ENCODE assay signal across 9 cellular contexts in the genomic region with DNA sequence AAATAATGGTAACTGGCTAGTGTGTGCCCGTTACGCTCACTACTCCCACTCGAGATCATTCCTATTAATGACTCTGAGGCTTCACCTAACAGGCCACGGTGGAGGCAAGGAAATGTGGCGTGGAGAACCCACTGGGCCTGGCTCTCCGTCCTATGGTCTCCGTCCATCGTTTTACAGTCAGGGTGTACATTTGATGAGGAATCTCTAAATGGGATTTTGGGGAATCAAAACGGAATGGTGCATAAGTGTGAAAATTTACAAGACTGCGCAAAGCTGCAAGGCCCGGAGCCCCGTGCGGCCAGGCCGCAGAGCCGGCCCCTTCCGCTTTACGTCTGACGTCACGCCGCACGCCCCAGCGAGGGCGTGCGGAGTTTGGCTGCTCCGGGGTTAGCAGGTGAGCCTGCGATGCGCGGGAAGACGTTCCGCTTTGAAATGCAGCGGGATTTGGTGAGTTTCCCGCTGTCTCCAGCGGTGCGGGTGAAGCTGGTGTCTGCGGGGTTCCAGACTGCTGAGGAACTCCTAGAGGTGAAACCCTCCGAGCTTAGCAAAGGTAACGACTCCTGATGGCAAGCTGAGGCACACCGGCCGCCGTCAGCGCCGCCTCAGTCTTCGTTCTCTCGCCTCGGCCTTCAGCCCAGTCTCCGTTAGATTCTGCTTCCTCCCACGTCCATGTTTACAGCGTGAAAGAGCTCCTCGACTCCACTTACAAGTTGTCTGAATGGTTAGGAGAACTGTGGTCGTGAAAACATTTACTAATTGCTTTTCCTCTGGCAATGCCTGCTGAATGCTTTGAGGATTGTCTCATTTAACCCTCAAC. TPM values are rescaled to one million over a fixed set of nuclear protein-coding genes. Genes with fewer than 3 reads are reported as not detected.
DNase-seq lines count a peak whose midpoint lies in the region; ATAC-seq, FAIRE-seq and TF ChIP-seq lines count a peak whose summit lies in the region.
"Had no signal": no experiment of that assay in that cellular context is flagged by ENCODE, and none has a peak within 500 bp of the region (broad histone marks: within the 10 kb centered on the region; RNA-seq: fewer than 3 reads in every experiment).

A gene (plus strand): TSS at position 364 of the 817 bp plus-strand sequence. CDS start 42 bp downstream, at position 406.

- TF ChIP-seq EP300 in HepG2 (IDR thresholded peaks at IDR 0.05; ENCODE audit: low read depth in 2 of 2, low read length in 2 of 2) (no peak), HepG2 (CRISPR knock-in tag; IDR thresholded peaks at IDR 0.05; ENCODE audit: borderline replicate concordance) (no peak; the same call in 1 of the 2 replicates)

- H4K20me1 ChIP-seq in HepG2 (ENCODE audit: insufficient read depth, low read length), result no peaks in the 10 kb centered on the region

- peak; percentile 86 to 90; a peak in 3 of 4 replicates for TF ChIP-seq POLR2A in HepG2 (IDR thresholded peaks at IDR 0.05; ENCODE audit: insufficient read depth in 1 of 2, low read depth in 2 of 2, low read length in 2 of 2)

- POLR2A ChIA-PET in HepG2 (lab: Yijun Ruan, JAX), result interaction anchor here (0.8 to 4.1 kb wide), 12 partner anchors 13 to 463 kb away, joined by 3 to 49 read pairs (median 4); a partner anchor contains a TSS

- peak within 1 kb of the TSS; percentile 89 for H3K4me2 ChIP-seq in HepG2 (ENCODE audit: low read depth, low read length)

- H3K4me3 ChIP-seq in HepG2 (replicated peaks in 1 of 3; ENCODE audit: insufficient read depth in 1 of 3, low read depth in 2 of 3, low read length in 3 of 3), result peak within 1 kb of the TSS; percentile 63 to 85 (median 69)

- intact Hi-C loops in HepG2 (cut with micrococcal nuclease; ENCODE audit: unreplicated experiment), result loop anchor here (1.0 to 5.0 kb wide), 2 partner anchors 60 to 175 kb away; no protein-coding TSS in a partner anchor

- no peak; the same call in 1 of the 2 replicates for TF ChIP-seq CTCF in HepG2 (CRISPR knock-in tag; IDR thresholded peaks at IDR 0.05)

- DNase-seq in C1 segment of cervical spinal cord (lab: John Stamatoyannopoulos, UW) (peak in 13 of 14 donors; percentile 20 to 84 (median 67)), NCI-H69 (lab: John Stamatoyannopoulos, UW) (peak; percentile 96), dermis blood vessel endothelial cell (peak; percentile 87), HepG2 (ENCODE audit: low spot score) (peak; percentile 84)
- DNase-seq in activated CD4-positive, alpha-beta T cell treated with anti-CD3 and anti-CD28 coated beads, Interleukin-2, amount 50 U/mL, for 4 hours, result peak; percentile 79 to 83
- DNase-seq in stimulated activated CD4-positive, alpha-beta T cell treated with anti-CD3 and anti-CD28 coated beads, Interleukin-2, amount 100 ng/mL, for 48 hours, result peak; percentile 84 to 85

- 0 out of 5 replicates have a peak, but pooled peaks cover 0 to 3% of the 10 kb centered on the region in 2 experiments for H3K36me3 ChIP-seq in HepG2 (replicated peaks in 1 of 2; ENCODE audit: control insufficient read depth in 1 of 2, insufficient read depth in 2 of 2, low read length in 2 of 2)

- peak within 1 kb of the TSS; percentile 78 for H3K9ac ChIP-seq in HepG2 (ENCODE audit: insufficient read depth, low read depth, low read length)

- H3K4me1 ChIP-seq in HepG2 (ENCODE audit: insufficient read depth, low read length), result peaks cover 26% of the 10 kb centered on the region

- CTCF ChIA-PET in HepG2 (lab: Yijun Ruan, JAX; ENCODE audit: low intra/inter-chr PET ratio, low total read pairs), result no interaction called here

- H3K27me3 ChIP-seq in HepG2 (ENCODE audit: control insufficient read depth in 1 of 2, insufficient read depth in 2 of 2, low read length in 2 of 2), result peaks cover 0 to under 1% of the 10 kb centered on the region in 2 experiments; a peak in 1 of 5 replicates

- H3K9me3 ChIP-seq in HepG2 (ENCODE audit: low read length), result no peaks in the 10 kb centered on the region

- H3K27ac ChIP-seq in HepG2 (ENCODE audit: extremely low read length, insufficient read depth, low read length), result peak within 1 kb of the TSS; percentile 77

- H3K79me2 ChIP-seq in HepG2 (ENCODE audit: insufficient read depth, low read length), result peaks cover 19% of the 10 kb centered on the region

- H2AFZ ChIP-seq in HepG2 (ENCODE audit: low read length), result peak within 1 kb of the TSS; percentile 99

- ATAC-seq in GM19324 (IDR thresholded peaks at IDR 0.05; ENCODE audit: low FRiP score, unreplicated experiment) (peak; percentile 95), HG03460 (IDR thresholded peaks at IDR 0.05; ENCODE audit: unreplicated experiment) (peak; percentile 98), HepG2 (peak; percentile 99)

- in situ Hi-C loops in HepG2 (cut with HindIII; ENCODE audit: extremely low pct_ligation_motif_present, low pct_unique_long_range_greater_than_20kb), result no loop called here

- TSS peak; percentile 87 for BruUV-seq in HepG2 (replicated peaks; lab: Mats Ljungman, UMichigan)

- TF ChIP-seq RAD21 in HepG2 (CRISPR knock-in tag; IDR thresholded peaks at IDR 0.05), result peak; percentile 49

- peak; percentile 30 for FAIRE-seq in HepG2 (lab: Jason Lieb, UNC)
- FAIRE-seq: islet of Langerhans had no signal

- WGBS in HepG2 (ENCODE audit: low lambda C conversion rate), result 20% methylated on average over 29 of the region's 50 CpGs

TF ChIP-seq in HepG2, 621 proteins besides CTCF, POLR2A, EP300 and RAD21 (continues in another document):
- TF ChIP-seq MEF2D (CRISPR knock-in tag; IDR thresholded peaks at IDR 0.05) (peak; percentile 48; the same call in 1 of the 2 replicates), NPAS2 (CRISPR knock-in tag; IDR thresholded peaks at IDR 0.05; ENCODE audit: borderline replicate concordance) (no peak), CEBPB (IDR thresholded peaks at IDR 0.05; ENCODE audit: borderline replicate concordance, low read depth, low read length) (no peak), RELA (CRISPR knock-in tag; IDR thresholded peaks at IDR 0.05) (0 out of 2 replicates have a peak, but pooled peaks have one; percentile 27), ZNF331 (CRISPR knock-in tag; IDR thresholded peaks at IDR 0.05) (no peak; the same call in none of the 2 replicates), ZNF552 (CRISPR knock-in tag; IDR thresholded peaks at IDR 0.05; ENCODE audit: borderline replicate concordance) (no peak), EEA1 (CRISPR knock-in tag; IDR thresholded peaks at IDR 0.05; ENCODE audit: borderline replicate concordance) (peak; percentile 66; the same call in 1 of the 2 replicates), SMAD9 (CRISPR knock-in tag; IDR thresholded peaks at IDR 0.05) (0 out of 2 replicates have a peak, but pooled peaks have one; percentile 19), ZSCAN20 (CRISPR knock-in tag; IDR thresholded peaks at IDR 0.05; ENCODE audit: borderline replicate concordance) (peak; percentile 98), ZSCAN30 (CRISPR knock-in tag; IDR thresholded peaks at IDR 0.05) (peak; percentile 96; the same call in 1 of the 2 replicates), PPARG (CRISPR knock-in tag; conservative IDR thresholded peaks at IDR 0.05) (peak; percentile 77), ZNF383 (CRISPR knock-in tag; IDR thresholded peaks at IDR 0.05; ENCODE audit: borderline replicate concordance) (peak; percentile 90; the same call in 1 of the 2 replicates), NR2F1 (CRISPR knock-in tag; IDR thresholded peaks at IDR 0.05) (no peak; a peak in 1 of 4 replicates), ZFP62 (CRISPR knock-in tag; IDR thresholded peaks at IDR 0.05) (no peak), ZNF878 (CRISPR knock-in tag; IDR thresholded peaks at IDR 0.05) (peak; percentile 93; the same call in 1 of the 2 replicates), GPN1 (CRISPR knock-in tag; IDR thresholded peaks at IDR 0.05; ENCODE audit: borderline replicate concordance) (no peak), ISL2 (CRISPR knock-in tag; IDR thresholded peaks at IDR 0.05) (peak; percentile 87), RFXANK (CRISPR knock-in tag; IDR thresholded peaks at IDR 0.05) (peak; percentile 82; the same call in 1 of the 2 replicates), FOXO1 (CRISPR knock-in tag; IDR thresholded peaks at IDR 0.05) (peak; percentile 10; the same call in 1 of the 2 replicates)
- TF ChIP-seq, protein P1, sequence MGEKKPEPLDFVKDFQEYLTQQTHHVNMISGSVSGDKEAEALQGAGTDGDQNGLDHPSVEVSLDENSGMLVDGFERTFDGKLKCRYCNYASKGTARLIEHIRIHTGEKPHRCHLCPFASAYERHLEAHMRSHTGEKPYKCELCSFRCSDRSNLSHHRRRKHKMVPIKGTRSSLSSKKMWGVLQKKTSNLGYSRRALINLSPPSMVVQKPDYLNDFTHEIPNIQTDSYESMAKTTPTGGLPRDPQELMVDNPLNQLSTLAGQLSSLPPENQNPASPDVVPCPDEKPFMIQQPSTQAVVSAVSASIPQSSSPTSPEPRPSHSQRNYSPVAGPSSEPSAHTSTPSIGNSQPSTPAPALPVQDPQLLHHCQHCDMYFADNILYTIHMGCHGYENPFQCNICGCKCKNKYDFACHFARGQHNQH (CRISPR knock-in tag; IDR thresholded peaks at IDR 0.05), result peak; percentile 95

RNA-seq across cellular contexts. Expression of the gene that starts here (rescaled TPM):
- total RNA-seq in dermis blood vessel endothelial cell, result 22.8 and 28.3 TPM in 2 replicates
- total RNA-seq in HepG2 (2016; rRNA removed; fragmentation: Illumina TruSeq; extraction: Trizol), result 106 and 151 TPM in 2 replicates
- 50.0 and 53.5 TPM in 2 replicates for total RNA-seq in HepG2 (2016; cell fraction: cytosol; rRNA removed; fragmentation: Illumina TruSeq; extraction: Trizol; ENCODE audit: low read depth)
- total RNA-seq in HepG2 (2016; cell fraction: insoluble cytoplasmic fraction; rRNA removed; fragmentation: Illumina TruSeq; extraction: Trizol), result 110 and 163 TPM in 2 replicates
- total RNA-seq in HepG2 (2016; cell fraction: membrane; rRNA removed; fragmentation: Illumina TruSeq; extraction: Trizol), result 68.8 and 79.6 TPM in 2 replicates
- total RNA-seq in HepG2 (2016; cell fraction: nucleus; rRNA removed; fragmentation: Illumina TruSeq; extraction: Trizol), result 50.4 and 54.3 TPM in 2 replicates
- 27.3 and 38.5 TPM in 2 replicates for polyA plus RNA-seq in HepG2 (2011; rRNA removed)
- 23.1 and 25.8 TPM in 2 replicates for polyA plus RNA-seq in HepG2 (2011; cell fraction: cytosol; rRNA removed)
- 8.0 and 12.1 TPM in 2 replicates for polyA plus RNA-seq in HepG2 (2011; cell fraction: nucleus; rRNA removed)
- 34.0 and 48.5 TPM in 2 replicates for polyA plus RNA-seq in HepG2 (2012)
- 57.5 and 61.7 TPM in 2 replicates for polyA plus RNA-seq in HepG2 (2016; cell fraction: cytosol; fragmentation: Illumina TruSeq; extraction: Trizol; ENCODE audit: low read depth)
- polyA plus RNA-seq in HepG2 (2016; cell fraction: insoluble cytoplasmic fraction; fragmentation: Illumina TruSeq; extraction: Trizol; ENCODE audit: low read depth), result 139 and 168 TPM in 2 replicates
- polyA plus RNA-seq in HepG2 (2016; cell fraction: membrane; fragmentation: Illumina TruSeq; extraction: Trizol; ENCODE audit: low read depth), result 63.2 and 65.8 TPM in 2 replicates
- polyA plus RNA-seq in HepG2 (2016; cell fraction: nucleus; fragmentation: Illumina TruSeq; extraction: Trizol; ENCODE audit: insufficient read depth, low read depth), result 70.5 and 75.0 TPM in 2 replicates
- polyA minus RNA-seq in HepG2 (2011; rRNA and poly(A)+ RNA removed; ENCODE audit: low replicate concordance), result 6.8 and 14.3 TPM in 2 replicates
- 7.0 and 7.6 TPM in 2 replicates for polyA minus RNA-seq in HepG2 (2011; cell fraction: cytosol; rRNA and poly(A)+ RNA removed)
- polyA minus RNA-seq in HepG2 (2011; cell fraction: nucleus; rRNA and poly(A)+ RNA removed), result 19.2 and 27.5 TPM in 2 replicates

Comparison
In these comparisons a context has a peak if more than half of its experiments do, and no peak if none do; other contexts are left out.
1. Peak in every context shown above with its lines: DNase-seq, ATAC-seq, H3K4me3 ChIP-seq and H3K27ac ChIP-seq.